21 cellular contexts compared by ENCODE assay signal in the genomic region with DNA sequence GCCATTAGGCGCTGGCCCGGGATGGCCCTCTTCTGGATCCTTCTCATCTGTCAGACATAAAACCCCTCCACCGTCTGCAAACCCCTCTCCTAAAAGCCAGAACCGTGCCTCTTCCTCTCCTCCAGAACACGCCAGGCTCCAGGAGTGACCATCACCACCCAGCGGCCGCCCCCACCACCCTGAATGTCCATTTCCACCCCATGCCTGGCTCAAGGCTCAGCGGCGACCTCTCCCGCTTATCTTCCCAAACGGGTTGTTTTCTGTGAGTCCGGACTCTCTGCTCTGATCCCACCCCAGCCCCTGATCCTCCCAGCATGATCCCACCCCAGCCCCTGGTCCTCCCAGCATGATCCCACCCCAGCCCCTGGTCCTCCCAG. TPM values are rescaled to one million over a fixed set of nuclear protein-coding genes. Genes with fewer than 3 reads are reported as not detected.
A peak's percentile ranks its signal among the peaks of the same experiment; 100 is the strongest.
DNase-seq lines count a peak whose midpoint lies in the region; FAIRE-seq and TF ChIP-seq lines count a peak whose summit lies in the region.
"Had no signal": no experiment of that assay in that cellular context is flagged by ENCODE, and none has a peak within 500 bp of the region (broad histone marks: within the 10 kb centered on the region; RNA-seq: fewer than 3 reads in every experiment).

No MANE protein-coding gene starts in this region.

- no peak overlapping the region for H3K56ac ChIP-seq in H1 (replicated peaks; ENCODE audit: insufficient read length, low read depth, low read length)
- H3K56ac ChIP-seq in mesendoderm (ENCODE audit: low read length): peak overlapping the region; percentile 18

- H3K9ac ChIP-seq in HUES6 (ENCODE audit: low read length): no peak overlapping the region
- H3K9ac ChIP-seq in H1 (replicated peaks in 1 of 4; ENCODE audit: extremely low read depth in 1 of 4, low read depth in 3 of 4, low read length in 3 of 4): no peak overlapping the region; a peak in 1 of 7 replicates
- no peak overlapping the region for H3K9ac ChIP-seq in mesendoderm (ENCODE audit: low read length)
- no peak overlapping the region for H3K9ac ChIP-seq in smooth muscle cell (ENCODE audit: low read depth)

- no peak overlapping the region for H3K14ac ChIP-seq in H1 (ENCODE audit: insufficient read length)

- no peak; a peak in 1 of 4 replicates for TF ChIP-seq RAD21 in H1 (IDR thresholded peaks at IDR 0.05 in 1 of 2, conservative IDR thresholded peaks at IDR 0.05 in 1 of 2; ENCODE audit: low read depth in 2 of 2, low read length in 2 of 2)

- H3K9me3 ChIP-seq in HUES6 (ENCODE audit: control insufficient read depth, insufficient read depth, low read depth, low read length) (no peaks in the 10 kb centered on the region), H1 (ENCODE audit: insufficient read depth in 2 of 2, low read depth in 1 of 2, low read length in 1 of 2) (no peaks in the 10 kb centered on the region), smooth muscle cell (replicated peaks; ENCODE audit: low read depth) (no peaks in the 10 kb centered on the region)
- H3K9me3 ChIP-seq: adrenal gland, breast epithelium, pancreas, thoracic aorta had no signal

- H3F3A ChIP-seq in smooth muscle cell (ENCODE audit: low read depth): peaks cover 6% of the 10 kb centered on the region

- H4K20me1 ChIP-seq in H1 (replicated peaks in 1 of 2; ENCODE audit: control insufficient read depth in 1 of 2, insufficient read depth in 2 of 2, low read length in 2 of 2) (no peaks in the 10 kb centered on the region), smooth muscle cell (ENCODE audit: low read depth) (no peaks in the 10 kb centered on the region)

- H4K8ac ChIP-seq in H1 (ENCODE audit: extremely low read depth, insufficient read depth, low read length): no peak overlapping the region
- H4K8ac ChIP-seq in mesendoderm (ENCODE audit: low read depth, low read length): no peak overlapping the region

- H3K4me1 ChIP-seq in HUES6 (ENCODE audit: control insufficient read depth, insufficient read depth, low read length): peaks cover 23% of the 10 kb centered on the region
- peaks cover 3 to 22% (median 11%) of the 10 kb centered on the region in 4 experiments for H3K4me1 ChIP-seq in H1 (replicated peaks in 1 of 4; ENCODE audit: control insufficient read depth in 3 of 4, insufficient read depth in 4 of 4, low read length in 3 of 4)
- H3K4me1 ChIP-seq in mesendoderm (ENCODE audit: control insufficient read depth, low read depth, low read length): peaks cover 4% of the 10 kb centered on the region
- H3K4me1 ChIP-seq in smooth muscle cell (ENCODE audit: low read depth): peaks cover 29% of the 10 kb centered on the region
- H3K4me1 ChIP-seq: breast epithelium, pancreas had no signal

- in situ Hi-C loops in KBM-7 (cut with MboI; ENCODE audit: low pct_unique_long_range_greater_than_20kb, low sequenced_read_pairs): no loop called here

- H2BK20ac ChIP-seq in H1 (ENCODE audit: low read length): no peak overlapping the region

- no peak for TF ChIP-seq EP300 in H1 (IDR thresholded peaks at IDR 0.05; ENCODE audit: borderline replicate concordance in 1 of 2, low read depth in 2 of 2, low read length in 2 of 2)

- no peaks in the 10 kb centered on the region for H3K23me2 ChIP-seq in H1 (ENCODE audit: low read depth, low read length)

- TF ChIP-seq CTCF in H1 (IDR thresholded peaks at IDR 0.05; ENCODE audit: control extremely low read depth in 1 of 3, insufficient read depth in 1 of 3, low read depth in 1 of 3, low read length in 3 of 3): no peak
- TF ChIP-seq CTCF in smooth muscle cell (IDR thresholded peaks at IDR 0.05; ENCODE audit: borderline replicate concordance, insufficient read depth, poor library complexity, severe bottlenecking): no peak

- WGBS in H1 (ENCODE audit: extremely low coverage in 1 of 2, insufficient coverage in 1 of 2, insufficient read length in 1 of 2, insufficient replicate concordance in 2 of 2, low coverage in 1 of 2, low lambda C conversion rate in 2 of 2, missing lambda C conversion rate in 1 of 2), 2 experiments: 74% methylated on average over 7 of the region's 12 CpGs; no CpG with 5 or more reads in 1 of the 2 experiments
- no CpG with 5 or more reads among the region's 12 CpGs for WGBS in mesendoderm (ENCODE audit: extremely low coverage, insufficient coverage, low lambda C conversion rate)
- WGBS in smooth muscle cell (ENCODE audit: low lambda C conversion rate): 52% methylated on average over 11 of the region's 12 CpGs

- H3K18ac ChIP-seq in H1 (ENCODE audit: extremely low read depth, low read length) (no peak overlapping the region), mesendoderm (ENCODE audit: low read length) (peak overlapping the region; percentile 78)

- no peak overlapping the region for H4K5ac ChIP-seq in H1 (ENCODE audit: insufficient read length, low read depth, low read length)
- H4K5ac ChIP-seq in mesendoderm (ENCODE audit: low read length): no peak overlapping the region

- H3K79me2 ChIP-seq in H1 (ENCODE audit: control insufficient read depth in 1 of 2, insufficient read depth in 2 of 2, low read length in 2 of 2) (no peaks in the 10 kb centered on the region), mesendoderm (ENCODE audit: control insufficient read depth, insufficient read depth, low read length) (no peaks in the 10 kb centered on the region), smooth muscle cell (ENCODE audit: low read depth) (no peaks in the 10 kb centered on the region)

- peak overlapping the region; percentile 56; the same call in 1 of the 2 replicates for H2BK5ac ChIP-seq in H1 (ENCODE audit: low read depth, low read length)
- H2BK5ac ChIP-seq in mesendoderm (ENCODE audit: low read length): no peak overlapping the region

- H3K27me3 ChIP-seq in HUES6 (ENCODE audit: control insufficient read depth, insufficient read depth, low read length) (no peaks in the 10 kb centered on the region), H1 (replicated peaks in 1 of 4; ENCODE audit: control insufficient read depth in 3 of 4, extremely low read depth in 1 of 4, insufficient read depth in 3 of 4, low read length in 3 of 4) (no peaks in the 10 kb centered on the region), mesendoderm (ENCODE audit: insufficient read depth, low read length, poor library complexity) (no peaks in the 10 kb centered on the region), smooth muscle cell (ENCODE audit: low read depth) (no peaks in the 10 kb centered on the region)
- H3K27me3 ChIP-seq: breast epithelium, pancreas had no signal

- H3K23ac ChIP-seq in H1 (ENCODE audit: insufficient read length) (no peak overlapping the region), mesendoderm (ENCODE audit: low read length) (no peak overlapping the region)

- CTCF ChIA-PET in H1 (lab: Charles Lee; ENCODE audit: partially characterized antibody): interaction anchor here (0.5 to 3.7 kb wide), 8 partner anchors 10 to 42 kb away, joined by 3 to 10 read pairs (median 4); no protein-coding TSS in a partner anchor

- H2BK15ac ChIP-seq in H1 (ENCODE audit: low read length) (no peak overlapping the region), mesendoderm (replicated peaks; ENCODE audit: low read depth) (no peak overlapping the region)

- H4K91ac ChIP-seq in H1 (replicated peaks; ENCODE audit: insufficient read length, low read length): no peak overlapping the region

- H3K4me2 ChIP-seq in H1 (ENCODE audit: insufficient read depth in 1 of 2, low read depth in 2 of 2, low read length in 2 of 2): peak overlapping the region; percentile 16 to 56
- H3K4me2 ChIP-seq in mesendoderm (ENCODE audit: low read length): no peak overlapping the region
- peak overlapping the region; percentile 57 for H3K4me2 ChIP-seq in smooth muscle cell

- DNase-seq in H1 (ENCODE audit: low read depth in 1 of 2, low spot score in 2 of 2): no peak
- peak; percentile 30 for DNase-seq in mesendoderm
- no peak for DNase-seq in smooth muscle cell (lab: John Stamatoyannopoulos, UW; ENCODE audit: unreplicated experiment)
- DNase-seq in KBM-7: no peak
- DNase-seq in substantia nigra (lab: John Stamatoyannopoulos, UW): no peak
- DNase-seq in DMS79 (lab: John Stamatoyannopoulos, UW): no peak
- DNase-seq: activated CD4-positive, alpha-beta T cell treated with anti-CD3 and anti-CD28 coated beads for 4 hours; activated naive CD4-positive, alpha-beta T cell treated with Interleukin-2 at 50 U/mL for 16 hours; activated T-cell treated with anti-CD3 and anti-CD28 coated beads, Interleukin-2, amount 50 U/mL, for 48 hours; CD4-positive, CD25-positive, alpha-beta regulatory T cell; GOT3; NCI-H187 treated with DMSO at 0.1 percent for 48 hours; right cardiac atrium; stimulated activated CD4-positive, alpha-beta T cell treated with anti-CD3 and anti-CD28 coated beads, Interleukin-12 subunit alpha, Interleukin-12 subunit beta, amount 100 ng/mL, for 4 hours; stimulated activated CD4-positive, alpha-beta T cell treated with anti-CD3 and anti-CD28 coated beads, Interleukin-4, amount 100 ng/mL, for 24 hours; stimulated activated naive CD4-positive, alpha-beta T cell had no signal

- H3K4ac ChIP-seq in H1 (replicated peaks; ENCODE audit: insufficient read length, low read depth, low read length) (no peak overlapping the region), mesendoderm (ENCODE audit: low read depth, low read length) (no peak overlapping the region)

- TF ChIP-seq POLR2A in H1 (IDR thresholded peaks at IDR 0.05; ENCODE audit: control extremely low read depth in 1 of 2, low read depth in 2 of 2, low read length in 2 of 2): no peak

- H2BK120ac ChIP-seq in H1 (replicated peaks; ENCODE audit: low read depth, low read length) (no peak overlapping the region), mesendoderm (ENCODE audit: low read depth, low read length) (peak overlapping the region; percentile 20)

- FAIRE-seq in H1 (lab: Jason Lieb, UNC): no peak
- FAIRE-seq: pancreas had no signal

- H3K4me3 ChIP-seq in HUES6 (ENCODE audit: low read depth, low read length) (0 out of 2 replicates have a peak overlapping the region, but pooled peaks have one; percentile 13), H1 (ENCODE audit: extremely low read depth in 1 of 4, insufficient read depth in 2 of 4, low read depth in 3 of 4, low read length in 4 of 4) (peak overlapping the region in 1 of 4 experiments; percentile 25; a peak in 1 of 8 replicates), mesendoderm (ENCODE audit: low read length) (no peak overlapping the region), smooth muscle cell (no peak overlapping the region)
- H3K4me3 ChIP-seq: adrenal gland, breast epithelium, pancreas, thoracic aorta had no signal

- H3K27ac ChIP-seq in HUES6 (ENCODE audit: low read depth, low read length): no peak overlapping the region
- no peak overlapping the region for H3K27ac ChIP-seq in H1 (ENCODE audit: low read depth, low read length)
- no peak overlapping the region for H3K27ac ChIP-seq in mesendoderm (ENCODE audit: low read depth, low read length)
- peak overlapping the region; percentile 73 for H3K27ac ChIP-seq in smooth muscle cell (ENCODE audit: low read depth)
- H3K27ac ChIP-seq in substantia nigra (ENCODE audit: low read depth, low read length, poor library complexity, severe bottlenecking): no peak overlapping the region
- H3K27ac ChIP-seq: adrenal gland, breast epithelium, pancreas, thoracic aorta had no signal

- POLR2A ChIA-PET in H1 (lab: Charles Lee; ENCODE audit: partially characterized antibody): interaction anchor here (0.6 to 1.3 kb wide), 2 partner anchors 12 to 18 kb away, joined by 3 read pairs; no protein-coding TSS in a partner anchor

- H2AFZ ChIP-seq in H1 (ENCODE audit: low read length): no peak overlapping the region
- no peak overlapping the region for H2AFZ ChIP-seq in smooth muscle cell (ENCODE audit: low read depth)

- 0 out of 2 replicates have a peak overlapping the region, but pooled peaks have one; percentile 9 for H2BK12ac ChIP-seq in H1 (ENCODE audit: low read depth, low read length)

- no peaks in the 10 kb centered on the region for H3K36me3 ChIP-seq in HUES6 (ENCODE audit: control insufficient read depth, insufficient read depth, low read length)
- H3K36me3 ChIP-seq in H1 (ENCODE audit: control insufficient read depth in 2 of 4, insufficient read depth in 4 of 4, low read length in 3 of 4): no peaks in the 10 kb centered on the region
- no peaks in the 10 kb centered on the region for H3K36me3 ChIP-seq in mesendoderm (ENCODE audit: control insufficient read depth, insufficient read depth, low read length)
- H3K36me3 ChIP-seq in smooth muscle cell (ENCODE audit: low read depth): no peaks in the 10 kb centered on the region
- H3K36me3 ChIP-seq: adrenal gland, breast epithelium, pancreas, thoracic aorta had no signal

- H2AK5ac ChIP-seq in H1 (ENCODE audit: low read depth, low read length) (no peak overlapping the region), mesendoderm (ENCODE audit: low read length) (no peak overlapping the region)

- H3K79me1 ChIP-seq in H1 (ENCODE audit: low read depth, low read length) (peaks cover 2% of the 10 kb centered on the region; the same call in 1 of the 2 replicates), mesendoderm (ENCODE audit: low read length) (no peaks in the 10 kb centered on the region)

RNA-seq across cellular contexts. Expression of a gene that starts 37.6 kb away (rescaled TPM):
- total RNA-seq in H1 (2021; fragmentation: NEBNext Ultra II Directional; extraction: Animal tissue kit (Norgen Biotek cat#: 25700)): 12.2 and 12.4 TPM in 2 replicates
- 9.0 and 16.4 TPM in 2 replicates for polyA plus RNA-seq in H1 (2011; rRNA removed)
- 9.1 TPM for polyA plus RNA-seq in H1 (2011; cell fraction: cytosol; rRNA removed)
- polyA plus RNA-seq in H1 (2011; cell fraction: nucleus; rRNA removed): 36.2 TPM
- polyA plus RNA-seq in H1 (2012, experiment 1 of 2): 8.8 to 12.1 TPM (median 10.3 TPM) in 4 replicates
- 7.3 TPM for polyA plus RNA-seq in H1 (2012, experiment 2 of 2)
- polyA plus RNA-seq in H1 (2013, experiment 1 of 2): 10.4 TPM
- polyA plus RNA-seq in H1 (2013, experiment 2 of 2): 9.5 TPM
- 22.5 and 24.2 TPM in 2 replicates for polyA minus RNA-seq in H1 (2011; rRNA and poly(A)+ RNA removed)
- 13.4 TPM for polyA minus RNA-seq in H1 (2011; cell fraction: cytosol; rRNA and poly(A)+ RNA removed)
- polyA minus RNA-seq in H1 (2011; cell fraction: nucleus; rRNA and poly(A)+ RNA removed): 38.4 TPM
- polyA plus RNA-seq in mesendoderm (2013, experiment 1 of 2): 4.0 TPM
- polyA plus RNA-seq in mesendoderm (2013, experiment 2 of 2): 4.0 TPM
- 15.2 and 17.6 TPM in 2 replicates for total RNA-seq in smooth muscle cell
- polyA plus RNA-seq in smooth muscle cell: 3.6 and 12.3 TPM in 2 replicates
